ENCODE assay signal across 8 cellular contexts in the genomic region with DNA sequence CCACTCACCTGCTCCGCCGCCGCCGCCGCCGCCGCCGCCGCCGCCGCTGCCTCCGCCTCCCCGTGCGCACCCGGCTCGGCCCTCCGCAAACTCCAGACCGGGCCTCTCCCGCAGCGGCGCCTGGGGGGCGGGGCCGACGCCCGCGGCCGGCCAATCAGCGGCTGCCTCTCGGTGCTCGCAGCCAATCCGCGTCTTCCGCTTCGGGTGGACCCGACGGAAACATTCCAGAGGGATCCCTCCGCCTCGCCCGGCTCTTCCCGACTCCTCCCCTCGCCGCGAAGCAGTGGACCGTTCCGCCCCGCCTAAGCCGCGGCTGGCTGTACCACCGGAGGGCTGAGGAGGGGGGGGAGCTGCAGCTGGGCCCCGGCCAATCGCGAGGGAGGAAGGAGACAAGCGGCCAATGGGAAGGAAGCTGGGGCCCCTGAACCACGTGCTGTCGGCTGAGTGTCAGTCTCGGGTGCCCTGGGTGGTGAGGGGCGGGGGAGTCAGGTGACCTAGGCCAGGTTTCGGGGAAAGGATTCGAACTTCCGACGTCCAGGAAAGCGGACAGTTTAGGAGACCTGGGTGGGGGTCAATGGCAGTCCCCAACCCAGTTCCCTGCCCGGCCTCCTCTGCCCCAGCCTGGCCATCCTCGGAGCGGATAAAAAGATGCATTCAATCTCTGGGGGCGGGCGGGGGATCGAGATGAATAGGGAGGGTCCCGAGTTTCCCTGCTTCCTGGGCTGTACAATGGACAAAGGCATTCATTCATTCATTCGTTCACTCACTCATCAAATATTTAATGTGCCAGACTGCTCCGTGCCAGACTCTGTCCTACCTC. TPM values are rescaled to one million over a fixed set of nuclear protein-coding genes. Genes with fewer than 3 reads are reported as not detected.
DNase-seq lines count a peak whose midpoint lies in the region; ATAC-seq, FAIRE-seq and TF ChIP-seq lines count a peak whose summit lies in the region.

GIPC1 (minus strand) TSS at position 99 of the 820 bp plus-strand sequence. CDS start 13,151 bp downstream, outside the sequence.

- POLR2A ChIA-PET in A549 (lab: Yijun Ruan, JAX), result interaction anchor here (0.6 to 3.9 kb wide), 4 partner anchors 9 to 22 kb away, joined by 4 to 31 read pairs (median 7); partner anchors contain the start of gene DNAJB1

- peak; percentile 96 to 98 for DNase-seq in A549 (ENCODE audit: low read depth in 1 of 2, low spot score in 1 of 2)
- peak; percentile 52 to 99 (median 93) for DNase-seq in HUDEP-2 (lab: John Stamatoyannopoulos, UW; ENCODE audit: unreplicated experiment in 76 of 76)
- DNase-seq in NT2/D1 (ENCODE audit: low read depth, low spot score), result peak; percentile 99
- DNase-seq in activated CD8-positive, alpha-beta memory T cell treated with anti-CD3 and anti-CD28 coated beads, Interleukin-2, amount 50 U/mL, for 24 hours (ENCODE audit: extremely low read depth), result peak; percentile 44
- DNase-seq in medulla oblongata (ENCODE audit: extremely low spot score), result peak; percentile 98
- DNase-seq in stimulated activated CD4-positive, alpha-beta T cell treated with anti-CD3 and anti-CD28 coated beads, TNF-alpha, amount 100 ng/mL, for 4 hours (ENCODE audit: low read depth in 3 of 3), result peak; percentile 70 to 74 (median 72)

- 15% methylated on average over 33 of the region's 71 CpGs for WGBS in A549 (ENCODE audit: missing lambda C conversion rate)

- CTCF ChIA-PET in A549 (lab: Yijun Ruan, JAX), result interaction anchor here (0.6 to 3.7 kb wide), 7 partner anchors 9 to 349 kb away, joined by 3 to 21 read pairs (median 6); no protein-coding TSS in a partner anchor

- H3K9ac ChIP-seq in NT2/D1 (ENCODE audit: insufficient read length, low read depth) (peak within 1 kb of the TSS; percentile 81), endocrine pancreas (ENCODE audit: control insufficient read depth, insufficient read depth, low read length) (peak within 1 kb of the TSS; percentile 61)

- peak; percentile 93 for ATAC-seq in A549

- H3K27me3 ChIP-seq in NT2/D1 (ENCODE audit: insufficient read depth, insufficient read length), result no peaks in the 10 kb centered on the region
- H3K27me3 ChIP-seq in endocrine pancreas (ENCODE audit: control insufficient read depth, insufficient read depth, low read length), result no peaks in the 10 kb centered on the region

- peak within 1 kb of the TSS; percentile 89 to 99 for H3K27ac ChIP-seq in A549

- TF ChIP-seq RAD21 in A549 (conservative IDR thresholded peaks at IDR 0.05 in 1 of 2, IDR thresholded peaks at IDR 0.05 in 1 of 2), result no peak

- peak within 1 kb of the TSS; percentile 93 for H3K4me2 ChIP-seq in A549

- no peak for FAIRE-seq in A549 (lab: Jason Lieb, UNC)

- no peak for TF ChIP-seq CTCF in A549 (IDR thresholded peaks at IDR 0.05)

- H3K36me3 ChIP-seq in NT2/D1 (ENCODE audit: insufficient read depth, insufficient read length, low read length) (peaks cover 25% of the 10 kb centered on the region), endocrine pancreas (ENCODE audit: control insufficient read depth, insufficient read depth, low read length) (no peaks in the 10 kb centered on the region)

- H3K4me1 ChIP-seq in A549 (peaks cover 28% of the 10 kb centered on the region), NT2/D1 (ENCODE audit: insufficient read depth, insufficient read length) (peaks cover 17% of the 10 kb centered on the region), endocrine pancreas (ENCODE audit: control insufficient read depth, insufficient read depth, low read length) (no peaks in the 10 kb centered on the region)

- H3K4me3 ChIP-seq in A549 (peak within 1 kb of the TSS; percentile 68), NT2/D1 (ENCODE audit: insufficient read length, low read depth) (peak within 1 kb of the TSS; percentile 57), endocrine pancreas (ENCODE audit: control insufficient read depth, insufficient read depth, low read length) (peak within 1 kb of the TSS; percentile 56)

- in situ Hi-C loops in GM18951 (cut with MboI; ENCODE audit: low sequenced_read_pairs, unreplicated experiment), result loop anchor here (25.0 kb wide), 1 partner anchor 309 kb away; no protein-coding TSS in a partner anchor

- TF ChIP-seq POLR2A in A549 (IDR thresholded peaks at IDR 0.05; ENCODE audit: low read length) (no peak), GM18951 (IDR thresholded peaks at IDR 0.05; ENCODE audit: extremely low read depth, insufficient read depth, insufficient read length) (peak; percentile 28)

- H3K9me3 ChIP-seq in A549 (no peaks in the 10 kb centered on the region), NT2/D1 (ENCODE audit: insufficient read depth, low read length) (no peaks in the 10 kb centered on the region), endocrine pancreas (ENCODE audit: control insufficient read depth, low read length) (no peaks in the 10 kb centered on the region)

- TF ChIP-seq EP300 in A549 (IDR thresholded peaks at IDR 0.05), result no peak

TF ChIP-seq in A549, 52 proteins besides CTCF, POLR2A, EP300 and RAD21 (continues in another document):
- TF ChIP-seq SMC3 (IDR thresholded peaks at IDR 0.05) (no peak), REST (IDR thresholded peaks at IDR 0.05) (no peak), CEBPB (IDR thresholded peaks at IDR 0.05) (no peak), E2F6 (IDR thresholded peaks at IDR 0.05; ENCODE audit: borderline replicate concordance, low read depth) (peak; percentile 76), SREBF2 (IDR thresholded peaks at IDR 0.05) (no peak), RNF2 (IDR thresholded peaks at IDR 0.05; ENCODE audit: borderline replicate concordance, low read depth) (no peak), EHF (CRISPR knock-in tag; IDR thresholded peaks at IDR 0.05) (no peak), TFCP2L1 (CRISPR knock-in tag; IDR thresholded peaks at IDR 0.05) (no peak), MAZ (IDR thresholded peaks at IDR 0.05; ENCODE audit: borderline replicate concordance, low read depth, low read length) (no peak), EHMT2 (IDR thresholded peaks at IDR 0.05; ENCODE audit: low read depth) (no peak), GATA3 (IDR thresholded peaks at IDR 0.05; ENCODE audit: borderline replicate concordance) (peak; percentile 49; the same call in 1 of the 2 replicates), BHLHE40 (IDR thresholded peaks at IDR 0.05; ENCODE audit: low read depth, low read length) (peak; percentile 16; the same call in 1 of the 2 replicates), MAFK (IDR thresholded peaks at IDR 0.05; ENCODE audit: partially characterized antibody) (no peak), RARB (CRISPR knock-in tag; IDR thresholded peaks at IDR 0.05) (no peak), RCOR1 (IDR thresholded peaks at IDR 0.05; ENCODE audit: low read depth, low read length) (no peak), PHF8 (IDR thresholded peaks at IDR 0.05; ENCODE audit: borderline replicate concordance, low read depth) (no peak)
- TF ChIP-seq, protein P1, sequence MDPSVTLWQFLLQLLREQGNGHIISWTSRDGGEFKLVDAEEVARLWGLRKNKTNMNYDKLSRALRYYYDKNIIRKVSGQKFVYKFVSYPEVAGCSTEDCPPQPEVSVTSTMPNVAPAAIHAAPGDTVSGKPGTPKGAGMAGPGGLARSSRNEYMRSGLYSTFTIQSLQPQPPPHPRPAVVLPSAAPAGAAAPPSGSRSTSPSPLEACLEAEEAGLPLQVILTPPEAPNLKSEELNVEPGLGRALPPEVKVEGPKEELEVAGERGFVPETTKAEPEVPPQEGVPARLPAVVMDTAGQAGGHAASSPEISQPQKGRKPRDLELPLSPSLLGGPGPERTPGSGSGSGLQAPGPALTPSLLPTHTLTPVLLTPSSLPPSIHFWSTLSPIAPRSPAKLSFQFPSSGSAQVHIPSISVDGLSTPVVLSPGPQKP (IDR thresholded peaks at IDR 0.05; ENCODE audit: low read depth, low read length), result no peak

RNA-seq across cellular contexts. Expression of gene GIPC1, which starts in this region (rescaled TPM):
- polyA plus RNA-seq in A549 (2011; rRNA removed) (41.4 and 52.9 TPM in 2 replicates), A549 (2017; fragmentation: RNase III; extraction: RNeasy Plus Mini Kit Qiagen cat#74134 plus additional on column Dnase treatment) (81.4 to 88.6 TPM (median 86.4 TPM) in 3 replicates)
- 99.5 and 148 TPM in 2 replicates for polyA plus RNA-seq in A549 (2012; cell fraction: cytosol; rRNA removed)
- polyA plus RNA-seq in A549 (2012; cell fraction: nucleus; rRNA removed), result 116 and 149 TPM in 2 replicates
- polyA minus RNA-seq in A549 (2011; rRNA and poly(A)+ RNA removed), result 27.3 and 33.1 TPM in 2 replicates

Comparison
In these comparisons a context has a peak if more than half of its experiments do, and no peak if none do; other contexts are left out.
1. Peak in every context shown above with its lines: DNase-seq, ATAC-seq, H3K4me3 ChIP-seq and H3K27ac ChIP-seq.
2. DNase-seq: peak in every context shown above with its lines; median percentile 99 in NT2/D1; 98 in medulla oblongata; 97 in A549; 93 in HUDEP-2; 72 in stimulated activated CD4-positive, alpha-beta T cell treated with anti-CD3 and anti-CD28 coated beads, TNF-alpha, amount 100 ng/mL, for 4 hours; 44 in activated CD8-positive, alpha-beta memory T cell treated with anti-CD3 and anti-CD28 coated beads, Interleukin-2, amount 50 U/mL, for 24 hours.